Comparison of ENCODE assay signal across 8 cellular contexts in genomic region chr17:82963104-82963950, GRCh38.
DNase-seq lines count a peak whose midpoint lies in the region; ATAC-seq and TF ChIP-seq lines count a peak whose summit lies in the region.

No MANE protein-coding gene starts in this region.

- H3K27me3 ChIP-seq in duodenal mucosa (ENCODE audit: control insufficient read depth in 1 of 2, insufficient read depth in 2 of 2, low read length in 2 of 2) (no peaks in the 10 kb centered on the region), left lung (no peaks in the 10 kb centered on the region)

- POLR2A ChIA-PET in T-cell (lab: Charles Lee), result no interaction called here

- TF ChIP-seq CTCF in 22Rv1 (IDR thresholded peaks at IDR 0.05), result peak; percentile 32
- peak; percentile 73 for TF ChIP-seq CTCF in GM12875 (IDR thresholded peaks at IDR 0.05; ENCODE audit: borderline replicate concordance, insufficient read depth, low read depth, low read length)
- TF ChIP-seq CTCF in left lung (IDR thresholded peaks at IDR 0.05), result peak; percentile 64 to 76

- H3K9ac ChIP-seq in duodenal mucosa (ENCODE audit: low read depth in 1 of 2, low read length in 2 of 2), result peak overlapping the region in 1 of 2 donors; percentile 9

- H3K4me1 ChIP-seq in duodenal mucosa (ENCODE audit: control insufficient read depth in 1 of 2, insufficient read depth in 2 of 2, low read length in 2 of 2) (peaks cover 4 to 6% of the 10 kb centered on the region in 2 donors), left lung (peaks cover 4 to 11% of the 10 kb centered on the region in 2 donors)

- no peak overlapping the region for H3K27ac ChIP-seq in 22Rv1
- H3K27ac ChIP-seq in duodenal mucosa (ENCODE audit: low read depth, low read length), result no peak overlapping the region
- H3K27ac ChIP-seq in left lung, result peak overlapping the region in 1 of 2 donors; percentile 50

- H3K9me3 ChIP-seq in duodenal mucosa (ENCODE audit: control insufficient read depth in 1 of 2, low read length in 2 of 2) (no peaks in the 10 kb centered on the region), left lung (no peaks in the 10 kb centered on the region)

- peaks cover 12% of the 10 kb centered on the region for H3K36me3 Mint-ChIP-seq in T-cell

- CTCF ChIA-PET in T-cell (lab: Charles Lee), result interaction anchor here in 1 of 2 donors (0.7 kb wide), 1 partner anchor 42 kb away, joined by 4 read pairs; no protein-coding TSS in a partner anchor

- peak overlapping the region in 1 of 3 donors; percentile 27 for H3K4me3 Mint-ChIP-seq in T-cell

- H3K36me3 ChIP-seq in duodenal mucosa (ENCODE audit: control insufficient read depth in 1 of 2, insufficient read depth in 2 of 2, low read length in 2 of 2) (peaks cover 3 to 5% of the 10 kb centered on the region in 2 donors), left lung (peaks cover 0 to 20% of the 10 kb centered on the region in 2 donors)

- intact Hi-C loops in left lung (cut with DNase I), result loop anchor here in 1 of 2 donors (5.0 kb wide), 1 partner anchor 181 kb away; no protein-coding TSS in a partner anchor

- peak in 25 of 34 experiments; percentile 5 to 53 (median 26) for DNase-seq in T-cell
- DNase-seq in left lung, result peak; percentile 88 to 93
- DNase-seq in stimulated activated naive CD8-positive, alpha-beta T cell treated with anti-CD3 and anti-CD28 coated beads, Interleukin-15, Interleukin-2, amounts not matched to agents 100 U/mL and 50 U/mL, for 24 hours, result peak; percentile 43

- ATAC-seq in T-cell (replicated peaks in 1 of 4) (peak; percentile 67 to 77 (median 72)), left lung (peak; percentile 97), GM21526 (IDR thresholded peaks at IDR 0.05; ENCODE audit: low FRiP score, unreplicated experiment) (no peak), HG03521 (IDR thresholded peaks at IDR 0.05; ENCODE audit: unreplicated experiment) (no peak)
- peak; percentile 48 for ATAC-seq in stimulated activated naive CD8-positive, alpha-beta T cell treated with anti-CD3 and anti-CD28 coated beads, Interleukin-15, Interleukin-2, amounts not matched to agents 100 U/mL and 50 U/mL, for 24 hours

- peaks cover 6 to 8% (median 6%) of the 10 kb centered on the region in 3 donors for H3K4me1 Mint-ChIP-seq in T-cell

- H3K9me3 Mint-ChIP-seq in T-cell, result no peaks in the 10 kb centered on the region

- H3K4me3 ChIP-seq in GM12875 (ENCODE audit: low read depth, low read length) (no peak overlapping the region), duodenal mucosa (ENCODE audit: low read depth in 1 of 2, low read length in 2 of 2) (peak overlapping the region; percentile 22 to 29), left lung (peak overlapping the region in 1 of 2 donors; percentile 9)

- no peak overlapping the region for H3K27ac Mint-ChIP-seq in T-cell

- H3K27me3 Mint-ChIP-seq in T-cell, result no peaks in the 10 kb centered on the region

Comparison
In these comparisons a context has a peak if more than half of its experiments do, and no peak if none do; other contexts are left out.
1. ATAC-seq: peak in T-cell (4 of 4), left lung (single experiment) and stimulated activated naive CD8-positive, alpha-beta T cell treated with anti-CD3 and anti-CD28 coated beads, Interleukin-15, Interleukin-2, amounts not matched to agents 100 U/mL and 50 U/mL, for 24 hours (single experiment); none in GM21526 (single experiment) and HG03521 (single experiment).
2. DNase-seq: peak in every context shown above with its lines; median percentile 90 in left lung; 43 in stimulated activated naive CD8-positive, alpha-beta T cell treated with anti-CD3 and anti-CD28 coated beads, Interleukin-15, Interleukin-2, amounts not matched to agents 100 U/mL and 50 U/mL, for 24 hours; 26 in T-cell.
3. Peak in every context shown above with its lines, with median percentiles within 50 percentile points of each other: CTCF ChIP-seq.